1 cellular context compared by ENCODE assay signal in genomic region chr22:19522190-19522880, GRCh38.
TF ChIP-seq lines count a peak whose summit lies in the region.

No MANE protein-coding gene starts in this region.

TF ChIP-seq in K562, 482 proteins besides CTCF, POLR2A, EP300 and RAD21 (continued from another document and continues in another):
- TF ChIP-seq ZBTB40 (IDR thresholded peaks at IDR 0.05) (no peak), ZBTB40 (CRISPR knock-in tag; IDR thresholded peaks at IDR 0.05) (peak; percentile 2; the same call in 1 of the 2 replicates), ZNF124 (CRISPR knock-in tag; IDR thresholded peaks at IDR 0.05) (no peak), RFX7 (CRISPR knock-in tag; IDR thresholded peaks at IDR 0.05) (no peak), ZNF384 (IDR thresholded peaks at IDR 0.05; ENCODE audit: low read depth, low read length) (no peak), MCM7 (IDR thresholded peaks at IDR 0.05) (no peak), ZNF121 (CRISPR knock-in tag; conservative IDR thresholded peaks at IDR 0.05) (no peak), CTBP1 (IDR thresholded peaks at IDR 0.05; ENCODE audit: borderline replicate concordance) (no peak), ZNF75A (CRISPR knock-in tag; IDR thresholded peaks at IDR 0.05) (no peak), MCM5 (IDR thresholded peaks at IDR 0.05; ENCODE audit: low read depth) (no peak), STAT5B (CRISPR knock-in tag; IDR thresholded peaks at IDR 0.05) (no peak), PTRF (tag; IDR thresholded peaks at IDR 0.05) (no peak), CHD7 (IDR thresholded peaks at IDR 0.05; ENCODE audit: low read depth, low read length) (no peak), BRD4 (IDR thresholded peaks at IDR 0.05) (no peak), ZC3H8 (IDR thresholded peaks at IDR 0.05) (no peak), ZNF695 (CRISPR knock-in tag; IDR thresholded peaks at IDR 0.05) (0 out of 2 replicates have a peak, but pooled peaks have one; percentile 26), ELK1 (CRISPR knock-in tag; IDR thresholded peaks at IDR 0.05) (no peak), ZBTB17 (CRISPR knock-in tag; IDR thresholded peaks at IDR 0.05) (no peak), HMGXB4 (CRISPR knock-in tag; IDR thresholded peaks at IDR 0.05) (no peak), HBP1 (CRISPR knock-in tag; IDR thresholded peaks at IDR 0.05) (no peak), ZKSCAN3 (CRISPR knock-in tag; IDR thresholded peaks at IDR 0.05) (no peak), ELF4 (CRISPR knock-in tag; IDR thresholded peaks at IDR 0.05) (no peak), ZKSCAN1 (IDR thresholded peaks at IDR 0.05; ENCODE audit: low read depth, low read length) (no peak), CREBBP (IDR thresholded peaks at IDR 0.05; ENCODE audit: low read depth, low read length) (no peak), SP2 (IDR thresholded peaks at IDR 0.05; ENCODE audit: extremely low read depth, low read depth, low read length, poor library complexity, severe bottlenecking) (no peak), CLOCK (CRISPR knock-in tag; IDR thresholded peaks at IDR 0.05; ENCODE audit: borderline replicate concordance) (no peak), PML (IDR thresholded peaks at IDR 0.05; ENCODE audit: low read length) (no peak), GABPB2 (CRISPR knock-in tag; conservative IDR thresholded peaks at IDR 0.05) (no peak), SRSF3 (IDR thresholded peaks at IDR 0.05; ENCODE audit: insufficient read depth, low read length) (no peak), KDM5B (IDR thresholded peaks at IDR 0.05; ENCODE audit: insufficient replicate concordance, low read depth, low read length) (no peak), CC2D1A (IDR thresholded peaks at IDR 0.05) (no peak)
